8 cellular contexts compared by ENCODE assay signal in the genomic region with DNA sequence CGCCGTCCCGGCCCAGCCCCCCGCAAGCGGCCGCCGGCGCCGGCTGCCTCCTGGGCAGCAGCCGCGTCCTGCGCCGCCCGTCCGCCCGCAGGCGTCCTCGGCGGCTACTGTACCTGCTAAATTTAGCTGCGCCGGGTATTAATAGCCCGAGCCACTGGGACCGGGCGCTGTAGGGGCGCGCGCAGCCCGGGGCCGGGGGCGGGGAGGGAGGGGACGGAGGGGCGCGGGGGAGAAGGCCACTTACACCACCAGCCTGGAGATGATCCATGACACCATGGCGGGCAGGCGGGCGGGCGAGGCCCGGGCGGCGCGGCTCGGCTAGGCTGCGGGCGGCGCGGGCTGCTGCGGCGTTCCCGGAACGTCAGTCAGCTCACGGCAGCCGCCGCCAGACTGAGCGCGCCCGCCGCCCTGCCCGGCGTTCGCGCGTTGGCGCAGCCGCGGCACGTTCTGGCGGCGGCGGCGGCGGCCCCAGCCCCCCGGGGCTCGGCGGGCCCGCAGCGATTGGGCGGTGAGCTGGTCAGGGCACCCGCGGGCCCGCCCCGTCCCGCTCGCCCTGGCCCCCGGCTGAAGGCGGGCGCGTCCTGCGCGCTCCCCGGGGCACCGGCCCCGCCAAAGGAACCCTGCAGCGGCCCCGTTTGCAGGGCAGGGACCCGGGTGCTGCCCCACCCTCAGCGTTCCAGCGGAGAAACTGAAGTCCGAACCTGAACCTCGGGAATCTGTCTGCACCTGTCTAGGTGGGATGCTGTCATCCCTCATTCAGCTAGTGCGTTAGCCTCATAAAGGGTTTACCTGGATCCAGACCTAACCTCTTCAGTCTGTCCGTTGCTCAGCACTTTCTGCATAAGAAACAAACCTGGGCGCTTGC. TPM values are rescaled to one million over a fixed set of nuclear protein-coding genes. Genes with fewer than 3 reads are reported as not detected.
DNase-seq lines count a peak whose midpoint lies in the region; ATAC-seq and TF ChIP-seq lines count a peak whose summit lies in the region.

TSS of gene REEP1 (minus strand) at position 392 of the 865 bp plus-strand sequence. CDS start at position 276, 116 bp downstream.

- H3K4me1 ChIP-seq in NT2/D1 (ENCODE audit: insufficient read depth, insufficient read length) (peaks cover 5% of the 10 kb centered on the region), mammary epithelial cell (ENCODE audit: insufficient read depth, low read length) (peaks cover 11% of the 10 kb centered on the region)

- H3K27ac Mint-ChIP-seq in activated CD4-positive, alpha-beta T cell treated with anti-CD3 and anti-CD28 coated beads, Interleukin-2, amount 10 ng/mL, durations not matched to agents 24 days and 14 days = no peak within 1 kb of the TSS

- in situ Hi-C loops in mammary epithelial cell (cut with MboI; ENCODE audit: low sequenced_read_pairs in 2 of 2) = no loop called here

- H3K27me3 ChIP-seq in NT2/D1 (ENCODE audit: insufficient read depth, insufficient read length) (peaks cover 51% of the 10 kb centered on the region), mammary epithelial cell (ENCODE audit: insufficient read depth, low read length) (peaks cover 26% of the 10 kb centered on the region)

- H3K9me3 ChIP-seq in NT2/D1 (ENCODE audit: insufficient read depth, low read length) (peaks cover 7% of the 10 kb centered on the region; the same call in 1 of the 2 replicates), mammary epithelial cell (replicated peaks; ENCODE audit: insufficient read depth, low read length) (no peaks in the 10 kb centered on the region)

- dilution Hi-C loops in mammary epithelial cell (cut with HindIII; ENCODE audit: low sequenced_read_pairs) = no loop called here

- H3K79me2 ChIP-seq in mammary epithelial cell (ENCODE audit: insufficient read depth, low read length) = no peaks in the 10 kb centered on the region

- peaks cover 10% of the 10 kb centered on the region for H3K9me3 Mint-ChIP-seq in activated CD4-positive, alpha-beta T cell treated with anti-CD3 and anti-CD28 coated beads, Interleukin-2, amount 10 ng/mL, durations not matched to agents 24 days and 14 days

- no TSS peak for BruUV-seq in mammary epithelial cell (replicated peaks; lab: Mats Ljungman, UMichigan)

- H3K27ac ChIP-seq in mammary epithelial cell (ENCODE audit: insufficient read depth, low read depth, low read length) = no peak within 1 kb of the TSS

- intact Hi-C loops in activated CD4-positive, alpha-beta T cell treated with anti-CD3 and anti-CD28 coated beads, Interleukin-2, amount 10 ng/mL, durations not matched to agents 24 days and 14 days (cut with micrococcal nuclease) = no loop called here
- intact Hi-C loops in mammary epithelial cell (cut with micrococcal nuclease) = no loop called here

- H3K36me3 ChIP-seq in NT2/D1 (ENCODE audit: insufficient read depth, insufficient read length, low read length) = no peaks in the 10 kb centered on the region
- H3K36me3 ChIP-seq in mammary epithelial cell (ENCODE audit: insufficient read depth, low read length) = no peaks in the 10 kb centered on the region

- H3K4me1 Mint-ChIP-seq in activated CD4-positive, alpha-beta T cell treated with anti-CD3 and anti-CD28 coated beads, Interleukin-2, amount 10 ng/mL, durations not matched to agents 24 days and 14 days = peaks cover 13% of the 10 kb centered on the region

- peak within 1 kb of the TSS; percentile 72 for H3K4me2 ChIP-seq in mammary epithelial cell (ENCODE audit: insufficient read depth, low read depth, low read length)

- H3K9ac ChIP-seq in NT2/D1 (ENCODE audit: insufficient read length, low read depth) (peak within 1 kb of the TSS; percentile 77), mammary epithelial cell (ENCODE audit: insufficient read depth, low read length) (no peak within 1 kb of the TSS)

- WGBS in mammary epithelial cell (ENCODE audit: low coverage, missing lambda C conversion rate) = 16% methylated on average over 7 of the region's 102 CpGs

- peaks cover 72% of the 10 kb centered on the region for H3K27me3 Mint-ChIP-seq in activated CD4-positive, alpha-beta T cell treated with anti-CD3 and anti-CD28 coated beads, Interleukin-2, amount 10 ng/mL, durations not matched to agents 24 days and 14 days

- CTCF ChIA-PET in mammary epithelial cell (lab: Charles Lee; ENCODE audit: low non-redundant PET) = no interaction called here

- ATAC-seq in HG02938 (IDR thresholded peaks at IDR 0.05; ENCODE audit: unreplicated experiment) = no peak

- no peaks in the 10 kb centered on the region for H3K36me3 Mint-ChIP-seq in activated CD4-positive, alpha-beta T cell treated with anti-CD3 and anti-CD28 coated beads, Interleukin-2, amount 10 ng/mL, durations not matched to agents 24 days and 14 days (ENCODE audit: low read depth)

- H2AFZ ChIP-seq in mammary epithelial cell (ENCODE audit: low read depth, low read length) = peak within 1 kb of the TSS; percentile 31

- TF ChIP-seq CTCF in mammary epithelial cell (conservative IDR thresholded peaks at IDR 0.05 in 1 of 2, IDR thresholded peaks at IDR 0.05 in 1 of 2; ENCODE audit: extremely low read depth in 1 of 2, insufficient read depth in 1 of 2, low read depth in 1 of 2, low read length in 2 of 2) = no peak

- H4K20me1 ChIP-seq in mammary epithelial cell (ENCODE audit: insufficient read depth, low read length) = no peaks in the 10 kb centered on the region

- peak; percentile 71 for DNase-seq in activated CD4-positive, alpha-beta T cell treated with anti-CD3 and anti-CD28 coated beads, Interleukin-2, amount 10 ng/mL, durations not matched to agents 24 days and 14 days
- DNase-seq in activated CD4-positive, alpha-beta T cell treated with anti-CD3 and anti-CD28 coated beads for 4 hours = no peak
- DNase-seq in NT2/D1 (ENCODE audit: low read depth, low spot score) = no peak
- DNase-seq in mammary epithelial cell = peak; percentile 28
- DNase-seq in kidney tubule cell (ENCODE audit: low spot score) = peak; percentile 20
- peak; percentile 38 for DNase-seq in stimulated activated CD8-positive, alpha-beta memory T cell treated with anti-CD3 and anti-CD28 coated beads, Interleukin-4, amount 100 ng/mL, for 48 hours
- no peak for DNase-seq in GDM1 (lab: John Stamatoyannopoulos, UW)

- peak within 1 kb of the TSS; percentile 47 for H3K4me3 ChIP-seq in NT2/D1 (ENCODE audit: insufficient read length, low read depth)
- H3K4me3 ChIP-seq in mammary epithelial cell (replicated peaks in 1 of 3; ENCODE audit: insufficient read depth in 1 of 3, low read depth in 2 of 3, low read length in 3 of 3) = peak within 1 kb of the TSS in 2 of 3 experiments; percentile 27 to 28

- peak within 1 kb of the TSS; percentile 83 for H3K4me3 Mint-ChIP-seq in activated CD4-positive, alpha-beta T cell treated with anti-CD3 and anti-CD28 coated beads, Interleukin-2, amount 10 ng/mL, durations not matched to agents 24 days and 14 days

RNA-seq across cellular contexts. Expression of gene REEP1, which starts in this region (rescaled TPM):
- 0.19 and 0.44 TPM in 2 replicates for total RNA-seq in activated CD4-positive, alpha-beta T cell treated with anti-CD3 and anti-CD28 coated beads, Interleukin-2, amount 10 ng/mL, durations not matched to agents 24 days and 14 days
- under 1 TPM in 1 of 2 donors, not detected in 1; under 0.01 TPM for total RNA-seq in mammary epithelial cell
- 0.09 TPM for polyA plus RNA-seq in mammary epithelial cell
- not detected for polyA minus RNA-seq in mammary epithelial cell

Comparison
In these comparisons a context has a peak if more than half of its experiments do, and no peak if none do; other contexts are left out.
1. Peak in DNase-seq in activated CD4-positive, alpha-beta T cell treated with anti-CD3 and anti-CD28 coated beads, Interleukin-2, amount 10 ng/mL, durations not matched to agents 24 days and 14 days; RNA of the gene not detected or under 1 TPM.
2. Peak in DNase-seq, H3K4me3 ChIP-seq and H3K4me2 ChIP-seq in mammary epithelial cell; RNA of the gene not detected or under 1 TPM.
3. DNase-seq: peak in kidney tubule cell (single experiment) and stimulated activated CD8-positive, alpha-beta memory T cell treated with anti-CD3 and anti-CD28 coated beads, Interleukin-4, amount 100 ng/mL, for 48 hours (single experiment); none in activated CD4-positive, alpha-beta T cell treated with anti-CD3 and anti-CD28 coated beads for 4 hours (0 of 2), NT2/D1 (single experiment) and GDM1 (single experiment).